ENCODE assay signal across 35 cellular contexts in genomic region chr16:27591837-27592236, GRCh38.
"Had no signal": no experiment of that assay in that cellular context is flagged by ENCODE, and none has a peak within 500 bp of the region (broad histone marks: within the 10 kb centered on the region; RNA-seq: fewer than 3 reads in every experiment).

No MANE protein-coding gene starts in this region.

- H3K9ac ChIP-seq: KMS-11 had no signal

- H3K4me3 ChIP-seq: MG63 had no signal

- H3K4me2 ChIP-seq: KMS-11 had no signal

- H3K27me3 ChIP-seq: MG63 had no signal

- H3K27ac ChIP-seq: KMS-11 had no signal

- DNase-seq: Karpas-422, Kasumi-1, MM.1S, MV-4-11, NCI-H1048, NCI-H1092, NCI-H1092 treated with DMSO at 0.1 percent for 48 hours, NCI-H1105, NCI-H1105 treated with DMSO at 0.1 percent for 48 hours, NCI-H1417, NCI-H1417 treated with DMSO at 0.1 percent for 48 hours, NCI-H1436, NCI-H1436 treated with DMSO at 0.1 percent for 48 hours, NCI-H146, NCI-H1694, NCI-H1694 treated with DMSO at 0.1 percent for 48 hours, NCI-H187, NCI-H187 treated with DMSO at 0.1 percent for 48 hours, NCI-H1930, NCI-H2029, NCI-H2029 treated with DMSO at 0.1 percent for 48 hours, NCI-H2081, NCI-H2081 treated with DMSO at 0.1 percent for 48 hours, NCI-H2107, NCI-H2171, NCI-H2171 treated with DMSO at 0.1 percent for 48 hours, NCI-H2227 treated with DMSO at 0.1 percent for 48 hours, NCI-H226, NCI-H345, NCI-H446, NCI-H446 treated with DMSO at 0.1 percent for 48 hours, NCI-H510A, NCI-H510A treated with DMSO at 0.1 percent for 48 hours had no signal
